In the genomic region with DNA sequence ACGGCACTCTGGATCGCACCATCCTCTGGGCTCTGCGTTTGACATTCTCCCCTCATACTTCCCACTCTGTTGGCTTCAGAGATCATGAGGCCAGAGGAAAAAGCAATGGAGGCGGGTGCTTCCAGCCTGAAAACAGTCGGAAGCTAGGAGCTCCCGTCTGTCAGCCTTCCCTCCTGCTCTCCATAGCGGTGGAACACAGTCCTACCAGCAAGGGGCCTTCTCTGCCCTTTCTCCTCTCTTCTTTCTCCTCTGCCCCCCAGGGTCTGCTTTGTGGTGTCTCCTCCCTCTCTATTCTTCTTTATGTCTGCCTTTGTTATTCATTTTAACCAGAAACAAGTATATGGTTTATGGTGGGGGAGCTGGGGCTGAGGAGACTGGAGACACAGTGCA, we compare ENCODE assay signal across 13 cellular contexts.
"Had no signal": no experiment of that assay in that cellular context is flagged by ENCODE, and none has a peak within 500 bp of the region (broad histone marks: within the 10 kb centered on the region; RNA-seq: fewer than 3 reads in every experiment).

No MANE protein-coding gene starts in this region.

- H3K27ac ChIP-seq: upper lobe of right lung had no signal

- H3K27ac Mint-ChIP-seq: activated CD4-positive, alpha-beta memory T cell treated with anti-CD3 and anti-CD28 coated beads for 36 hours; activated naive CD8-positive, alpha-beta T cell treated with anti-CD3 and anti-CD28 coated beads for 36 hours; natural killer cell; stimulated activated naive CD8-positive, alpha-beta T cell treated with anti-CD3 and anti-CD28 coated beads, Interleukin-15, Interleukin-2, amounts not matched to agents 100 ng/mL and 50 ng/mL, for 24 hours; T-helper 2 cell treated with Interferon-gamma antibody and Interleukin-4, amounts not matched to agents 5 μg/mL and 100 μg/mL, for 36 hours had no signal

- H3K36me3 ChIP-seq: upper lobe of right lung had no signal

- H3K27me3 ChIP-seq: upper lobe of right lung had no signal

- H3K4me1 Mint-ChIP-seq: activated naive CD8-positive, alpha-beta T cell treated with anti-CD3 and anti-CD28 coated beads for 36 hours; natural killer cell had no signal

- H3K4me3 Mint-ChIP-seq: activated CD4-positive, alpha-beta memory T cell treated with anti-CD3 and anti-CD28 coated beads for 36 hours; activated naive CD8-positive, alpha-beta T cell treated with anti-CD3 and anti-CD28 coated beads for 36 hours; natural killer cell; stimulated activated naive CD8-positive, alpha-beta T cell treated with anti-CD3 and anti-CD28 coated beads, Interleukin-15, Interleukin-2, amounts not matched to agents 100 ng/mL and 50 ng/mL, for 24 hours; T-helper 2 cell treated with Interferon-gamma antibody and Interleukin-4, amounts not matched to agents 5 μg/mL and 100 μg/mL, for 36 hours had no signal

- H3K36me3 Mint-ChIP-seq: activated CD4-positive, alpha-beta memory T cell treated with anti-CD3 and anti-CD28 coated beads for 36 hours; activated naive CD8-positive, alpha-beta T cell treated with anti-CD3 and anti-CD28 coated beads for 36 hours; natural killer cell had no signal

- H3K9me3 Mint-ChIP-seq: activated CD4-positive, alpha-beta memory T cell treated with anti-CD3 and anti-CD28 coated beads for 36 hours; activated naive CD8-positive, alpha-beta T cell treated with anti-CD3 and anti-CD28 coated beads for 36 hours; stimulated activated naive CD8-positive, alpha-beta T cell treated with anti-CD3 and anti-CD28 coated beads, Interleukin-15, Interleukin-2, amounts not matched to agents 100 ng/mL and 50 ng/mL, for 24 hours; T-helper 2 cell treated with Interferon-gamma antibody and Interleukin-4, amounts not matched to agents 5 μg/mL and 100 μg/mL, for 36 hours had no signal

- DNase-seq: activated CD4-positive, alpha-beta memory T cell treated with anti-CD3 and anti-CD28 coated beads for 36 hours; activated gamma-delta T cell treated with Interleukin-2 at 50 U/mL for 16 hours; activated naive CD8-positive, alpha-beta T cell treated with anti-CD3 and anti-CD28 coated beads for 36 hours; activated T-cell treated with anti-CD3 and anti-CD28 coated beads, Interleukin-2, amount 50 U/mL, for 48 hours; cerebellar nuclear complex; dermis blood vessel endothelial cell; hypothalamus; natural killer cell; stimulated activated CD4-positive, alpha-beta T cell treated with anti-CD3 and anti-CD28 coated beads, Interleukin-4, amount 100 ng/mL, for 1 hour; stimulated activated CD8-positive, alpha-beta memory T cell treated with anti-CD3 and anti-CD28 coated beads, Interleukin-4, amount 100 ng/mL, for 48 hours; upper lobe of right lung had no signal

- H3K27me3 Mint-ChIP-seq: activated CD4-positive, alpha-beta memory T cell treated with anti-CD3 and anti-CD28 coated beads for 36 hours had no signal

- H3K4me1 ChIP-seq: upper lobe of right lung had no signal

- H3K9me3 ChIP-seq: upper lobe of right lung had no signal

- H3K4me3 ChIP-seq: upper lobe of right lung had no signal

- ATAC-seq: natural killer cell had no signal
